Comparison of ENCODE assay signal across 1 cellular context in genomic region chr10:132098539-132099421, GRCh38.
TF ChIP-seq lines count a peak whose summit lies in the region.

No MANE protein-coding gene starts in this region.

TF ChIP-seq in HepG2, 621 proteins besides CTCF, POLR2A, EP300 and RAD21:
- TF ChIP-seq HNRNPLL (IDR thresholded peaks at IDR 0.05; ENCODE audit: low read depth, low read length, poor library complexity, severe bottlenecking) (no peak), ZNF609 (CRISPR knock-in tag; IDR thresholded peaks at IDR 0.05; ENCODE audit: borderline replicate concordance) (no peak), ATRX (CRISPR knock-in tag; IDR thresholded peaks at IDR 0.05; ENCODE audit: borderline replicate concordance) (no peak), ZNF329 (CRISPR knock-in tag; IDR thresholded peaks at IDR 0.05; ENCODE audit: low read depth) (no peak), ZNF496 (CRISPR knock-in tag; IDR thresholded peaks at IDR 0.05; ENCODE audit: insufficient replicate concordance) (no peak), TFAP4 (IDR thresholded peaks at IDR 0.05; ENCODE audit: borderline replicate concordance, low read depth) (peak; percentile 35; the same call in 1 of the 2 replicates), ZMAT3 (CRISPR knock-in tag; conservative IDR thresholded peaks at IDR 0.05) (no peak), MYNN (CRISPR knock-in tag; IDR thresholded peaks at IDR 0.05; ENCODE audit: low read depth) (no peak), FOXA1 (IDR thresholded peaks at IDR 0.05) (no peak), FOXA1 (CRISPR knock-in tag; IDR thresholded peaks at IDR 0.05) (0 out of 2 replicates have a peak, but pooled peaks have one; percentile 21), NFKB2 (CRISPR knock-in tag; IDR thresholded peaks at IDR 0.05; ENCODE audit: borderline replicate concordance) (no peak), FOXP1 (IDR thresholded peaks at IDR 0.05) (no peak), FOXP1 (CRISPR knock-in tag; IDR thresholded peaks at IDR 0.05) (peak; percentile 48), ZNF784 (CRISPR knock-in tag; IDR thresholded peaks at IDR 0.05; ENCODE audit: borderline replicate concordance) (no peak), PCBP2 (optimal IDR thresholded peaks at IDR 0.05; ENCODE audit: low read depth, low read length, poor library complexity, severe bottlenecking) (no peak), ZNF629 (CRISPR knock-in tag; conservative IDR thresholded peaks at IDR 0.05) (no peak), NFAT5 (CRISPR knock-in tag; IDR thresholded peaks at IDR 0.05) (no peak), MEIS2 (CRISPR knock-in tag; IDR thresholded peaks at IDR 0.05) (no peak), ZBTB42 (CRISPR knock-in tag; IDR thresholded peaks at IDR 0.05) (no peak), SAP130 (CRISPR knock-in tag; IDR thresholded peaks at IDR 0.05; ENCODE audit: low read depth) (0 out of 2 replicates have a peak, but pooled peaks have one; percentile 18)
